Comparison of ENCODE assay signal across 8 cellular contexts in genomic region chr1:169487153-169487552, GRCh38. TPM values are rescaled to one million over a fixed set of nuclear protein-coding genes. Genes with fewer than 3 reads are reported as not detected.
DNase-seq lines count a peak whose midpoint lies in the region.

No MANE protein-coding gene starts in this region.

- POLR2A ChIA-PET in activated CD4-positive, alpha-beta memory T cell treated with anti-CD3 and anti-CD28 coated beads, Interleukin-2, amount 10 ng/mL, durations not matched to agents 7 days and 5 days (lab: Charles Lee) = interaction anchor here (1.6 kb wide), 1 partner anchor 125 kb away, joined by 3 read pairs; no protein-coding TSS in a partner anchor

- no peak overlapping the region for H3K27ac Mint-ChIP-seq in activated CD4-positive, alpha-beta memory T cell treated with anti-CD3 and anti-CD28 coated beads, Interleukin-2, amount 10 ng/mL, durations not matched to agents 7 days and 5 days

- H3K9me3 Mint-ChIP-seq in activated CD4-positive, alpha-beta memory T cell treated with anti-CD3 and anti-CD28 coated beads, Interleukin-2, amount 10 ng/mL, durations not matched to agents 7 days and 5 days = no peaks in the 10 kb centered on the region

- H3K27me3 ChIP-seq in subcutaneous abdominal adipose tissue (ENCODE audit: control insufficient read depth in 5 of 5, insufficient read depth in 4 of 5, low read length in 5 of 5) = no peaks in the 10 kb centered on the region

- H3K4me1 Mint-ChIP-seq in activated CD4-positive, alpha-beta memory T cell treated with anti-CD3 and anti-CD28 coated beads, Interleukin-2, amount 10 ng/mL, durations not matched to agents 7 days and 5 days = peaks cover 60% of the 10 kb centered on the region

- H3K4me3 ChIP-seq in iPS-18c (ENCODE audit: insufficient read depth, low read depth, low read length) = peak overlapping the region; percentile 83; the same call in 1 of the 2 replicates
- peak overlapping the region in 1 of 5 donors; percentile 87 for H3K4me3 ChIP-seq in subcutaneous abdominal adipose tissue (ENCODE audit: low read depth in 1 of 5, low read length in 5 of 5)

- H3K9ac ChIP-seq in subcutaneous abdominal adipose tissue (ENCODE audit: low read length in 5 of 5) = peak overlapping the region in 1 of 5 donors; percentile 8

- H3K4me3 Mint-ChIP-seq in activated CD4-positive, alpha-beta memory T cell treated with anti-CD3 and anti-CD28 coated beads, Interleukin-2, amount 10 ng/mL, durations not matched to agents 7 days and 5 days = peak overlapping the region; percentile 88

- H3K27me3 Mint-ChIP-seq in activated CD4-positive, alpha-beta memory T cell treated with anti-CD3 and anti-CD28 coated beads, Interleukin-2, amount 10 ng/mL, durations not matched to agents 7 days and 5 days = no peaks in the 10 kb centered on the region

- H3K9me3 ChIP-seq in iPS-18c (ENCODE audit: control insufficient read depth, insufficient read depth, low read length) (peaks cover 2% of the 10 kb centered on the region), subcutaneous abdominal adipose tissue (ENCODE audit: control insufficient read depth in 5 of 5, low read length in 5 of 5) (no peaks in the 10 kb centered on the region)

- H3K4me1 ChIP-seq in subcutaneous abdominal adipose tissue (ENCODE audit: control insufficient read depth in 5 of 5, insufficient read depth in 5 of 5, low read length in 5 of 5) = peaks cover 4 to 33% (median 26%) of the 10 kb centered on the region in 5 donors

- CTCF ChIA-PET in activated CD4-positive, alpha-beta memory T cell treated with anti-CD3 and anti-CD28 coated beads, Interleukin-2, amount 10 ng/mL, durations not matched to agents 7 days and 5 days (lab: Charles Lee) = interaction anchor here (0.9 to 1.2 kb wide), 2 partner anchors 10 to 207 kb away, joined by 3 read pairs; no protein-coding TSS in a partner anchor

- peaks cover 3% of the 10 kb centered on the region for H3K36me3 Mint-ChIP-seq in activated CD4-positive, alpha-beta memory T cell treated with anti-CD3 and anti-CD28 coated beads, Interleukin-2, amount 10 ng/mL, durations not matched to agents 7 days and 5 days (ENCODE audit: low read depth)

- peak; percentile 35 for DNase-seq in NCI-H510A treated with DMSO at 0.1 percent for 48 hours (lab: John Stamatoyannopoulos, UW)
- DNase-seq in NCI-H510A (lab: John Stamatoyannopoulos, UW) = no peak
- DNase-seq in activated CD4-positive, alpha-beta memory T cell treated with anti-CD3 and anti-CD28 coated beads, Interleukin-2, amount 10 ng/mL, durations not matched to agents 7 days and 5 days = no peak
- DNase-seq in NCI-H524 (lab: John Stamatoyannopoulos, UW) = no peak
- no peak for DNase-seq in activated CD4-positive, alpha-beta T cell treated with anti-CD3 and anti-CD28 coated beads for 48 hours
- no peak for DNase-seq in OCI-M1 (lab: John Stamatoyannopoulos, UW)

- peak overlapping the region; percentile 100 for H3K27ac ChIP-seq in subcutaneous abdominal adipose tissue (ENCODE audit: low read depth, low read length)

- no peaks in the 10 kb centered on the region for H3K36me3 ChIP-seq in subcutaneous abdominal adipose tissue (ENCODE audit: control insufficient read depth in 5 of 5, insufficient read depth in 5 of 5, low read length in 5 of 5)

RNA-seq across cellular contexts. Expression of gene SLC19A2, which starts 1.4 kb away (rescaled TPM):
- 1 to 10 TPM; 6.7 to 6.8 TPM for total RNA-seq in activated CD4-positive, alpha-beta memory T cell treated with anti-CD3 and anti-CD28 coated beads, Interleukin-2, amount 10 ng/mL, durations not matched to agents 7 days and 5 days

RNA-seq across cellular contexts. Expression of gene CCDC181, which starts 59.9 kb away (rescaled TPM):
- total RNA-seq in activated CD4-positive, alpha-beta memory T cell treated with anti-CD3 and anti-CD28 coated beads, Interleukin-2, amount 10 ng/mL, durations not matched to agents 7 days and 5 days = not detected
